Comparison of ENCODE assay signal across 8 cellular contexts in the genomic region with DNA sequence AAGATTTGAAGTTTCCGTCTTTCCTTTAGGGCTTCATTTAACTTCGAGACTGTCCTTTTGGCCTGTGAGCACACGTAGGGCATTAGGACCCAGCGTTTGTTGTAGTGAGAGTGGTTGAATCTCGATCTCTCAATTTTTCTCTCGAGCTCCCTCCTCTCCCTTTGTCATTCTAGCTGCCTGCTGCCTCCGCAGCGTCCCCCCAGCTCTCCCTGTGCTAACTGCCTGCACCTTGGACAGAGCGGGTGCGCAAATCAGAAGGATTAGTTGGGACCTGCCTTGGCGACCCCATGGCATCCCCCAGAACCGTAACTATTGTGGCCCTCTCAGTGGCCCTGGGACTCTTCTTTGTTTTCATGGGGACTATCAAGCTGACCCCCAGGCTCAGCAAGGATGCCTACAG. TPM values are rescaled to one million over a fixed set of nuclear protein-coding genes. Genes with fewer than 3 reads are reported as not detected.
DNase-seq lines count a peak whose midpoint lies in the region; ATAC-seq and TF ChIP-seq lines count a peak whose summit lies in the region.

A gene with protein sequence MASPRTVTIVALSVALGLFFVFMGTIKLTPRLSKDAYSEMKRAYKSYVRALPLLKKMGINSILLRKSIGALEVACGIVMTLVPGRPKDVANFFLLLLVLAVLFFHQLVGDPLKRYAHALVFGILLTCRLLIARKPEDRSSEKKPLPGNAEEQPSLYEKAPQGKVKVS (plus strand): TSS at position 164 of the 400 bp plus-strand sequence. CDS start 124 bp downstream, at position 288.

- DNase-seq in CD14-positive monocyte (ENCODE audit: low spot score) (no peak), OCI-M1 (lab: John Stamatoyannopoulos, UW) (peak; percentile 1), foreskin keratinocyte (no peak), trophoblast cell (no peak), GM13977 (ENCODE audit: low spot score) (no peak)
- DNase-seq in activated CD4-positive, alpha-beta T cell treated with anti-CD3 and anti-CD28 coated beads for 48 hours, result no peak
- DNase-seq in stimulated activated CD4-positive, alpha-beta T cell treated with anti-CD3 and anti-CD28 coated beads, Interleukin-4, amount 100 ng/mL, for 1 hour, result no peak

- H3K18ac ChIP-seq in trophoblast cell (ENCODE audit: low read length), result no peak within 1 kb of the TSS

- H3K4me2 ChIP-seq in trophoblast cell (ENCODE audit: low read length), result peak within 1 kb of the TSS; percentile 54

- no peak within 1 kb of the TSS for H2BK12ac ChIP-seq in trophoblast cell (ENCODE audit: low read length)

- H3K14ac ChIP-seq in trophoblast cell (ENCODE audit: low read length), result no peak within 1 kb of the TSS

- peaks cover 9 to 24% (median 22%) of the 10 kb centered on the region in 3 donors for H3K27me3 Mint-ChIP-seq in CD14-positive monocyte (ENCODE audit: low read depth in 3 of 3)

- peak; percentile 44 for ATAC-seq in foreskin keratinocyte
- ATAC-seq in HG02610 (IDR thresholded peaks at IDR 0.05; ENCODE audit: unreplicated experiment), result no peak

- H3K4me1 Mint-ChIP-seq in CD14-positive monocyte, result peaks cover 6% of the 10 kb centered on the region

- no peak within 1 kb of the TSS for H4K12ac ChIP-seq in trophoblast cell (ENCODE audit: low read depth, low read length)

- no peaks in the 10 kb centered on the region for H3K9me3 ChIP-seq in trophoblast cell (ENCODE audit: insufficient read depth, low read depth, low read length)

- intact Hi-C loops in CD14-positive monocyte (cut with micrococcal nuclease), result no loop called here

- no peak within 1 kb of the TSS for H3K9ac ChIP-seq in trophoblast cell (ENCODE audit: low read length)

- H3K23ac ChIP-seq in trophoblast cell (ENCODE audit: low read length), result no peak within 1 kb of the TSS

- no peaks in the 10 kb centered on the region for H3K36me3 ChIP-seq in trophoblast cell (ENCODE audit: control insufficient read depth in 1 of 2, insufficient read depth in 2 of 2, low read length in 2 of 2)

- no peak within 1 kb of the TSS for H2BK5ac ChIP-seq in trophoblast cell (ENCODE audit: low read depth, low read length, poor library complexity)

- H3K27ac Mint-ChIP-seq in CD14-positive monocyte, result peak within 1 kb of the TSS in 1 of 7 donors; percentile 42

- H2BK120ac ChIP-seq in trophoblast cell (ENCODE audit: insufficient read depth, low read length, poor library complexity), result no peak within 1 kb of the TSS

- H4K91ac ChIP-seq in trophoblast cell (ENCODE audit: low read depth, low read length), result no peak within 1 kb of the TSS

- H3K4me3 ChIP-seq in trophoblast cell (ENCODE audit: low read depth, low read length), result no peak within 1 kb of the TSS

- H4K8ac ChIP-seq in trophoblast cell (ENCODE audit: low read depth, low read length), result no peak within 1 kb of the TSS

- in situ Hi-C loops in GM13977 (cut with MboI; ENCODE audit: low pct_unique_long_range_greater_than_20kb, low sequenced_read_pairs, unreplicated experiment), result no loop called here

- no peak for TF ChIP-seq CTCF in CD14-positive monocyte (IDR thresholded peaks at IDR 0.05)
- no peak for TF ChIP-seq CTCF in foreskin keratinocyte (conservative IDR thresholded peaks at IDR 0.05)
- no peak for TF ChIP-seq CTCF in GM13977 (IDR thresholded peaks at IDR 0.05; ENCODE audit: extremely low read depth, insufficient read depth, missing control alignments)

- peaks cover 0 to 3% (median 0%) of the 10 kb centered on the region in 7 donors for H3K9me3 Mint-ChIP-seq in CD14-positive monocyte

- peak within 1 kb of the TSS; percentile 20 to 69 for H3K4me3 Mint-ChIP-seq in CD14-positive monocyte

- no peak within 1 kb of the TSS for H2AFZ ChIP-seq in trophoblast cell (ENCODE audit: insufficient read depth, low read length, poor library complexity)

- H2AK5ac ChIP-seq in trophoblast cell (ENCODE audit: low read length), result no peak within 1 kb of the TSS

- no peaks in the 10 kb centered on the region for H3K79me1 ChIP-seq in trophoblast cell (ENCODE audit: low read length)

- WGBS in trophoblast cell (ENCODE audit: extremely low coverage, insufficient coverage, insufficient read length), result no CpG with 5 or more reads among the region's 12 CpGs

- H3K27me3 ChIP-seq in foreskin keratinocyte (no peaks in the 10 kb centered on the region), trophoblast cell (ENCODE audit: insufficient read depth, low read length) (no peaks in the 10 kb centered on the region)

- no peak within 1 kb of the TSS for H3K4ac ChIP-seq in trophoblast cell (ENCODE audit: low read depth, low read length)

- H3K4me1 ChIP-seq in foreskin keratinocyte (peaks cover 6% of the 10 kb centered on the region), trophoblast cell (ENCODE audit: control insufficient read depth in 1 of 2, insufficient read depth in 2 of 2, low read length in 2 of 2) (no peaks in the 10 kb centered on the region)

- no peaks in the 10 kb centered on the region for H3K79me2 ChIP-seq in trophoblast cell (ENCODE audit: control insufficient read depth, insufficient read depth, low read length, poor library complexity)

- H3K27ac ChIP-seq in foreskin keratinocyte (no peak within 1 kb of the TSS), trophoblast cell (ENCODE audit: low read depth, low read length) (no peak within 1 kb of the TSS)

- H3K36me3 Mint-ChIP-seq in CD14-positive monocyte, result no peaks in the 10 kb centered on the region

RNA-seq across cellular contexts. Expression of the gene that starts here (rescaled TPM):
- not detected for polyA plus RNA-seq in CD14-positive monocyte
- total RNA-seq in foreskin keratinocyte, result 0.07 TPM in 1 of 2 replicates, not detected in the other
- 0.07 TPM in 2 replicates for polyA plus RNA-seq in foreskin keratinocyte
- 0.18 and 0.38 TPM in 2 replicates for polyA plus RNA-seq in trophoblast cell (2013)

Comparison
In these comparisons a context has a peak if more than half of its experiments do, and no peak if none do; other contexts are left out.
1. Peak in ATAC-seq in foreskin keratinocyte; RNA of the gene not detected or under 1 TPM.